2 cellular contexts compared by ENCODE assay signal in the genomic region with DNA sequence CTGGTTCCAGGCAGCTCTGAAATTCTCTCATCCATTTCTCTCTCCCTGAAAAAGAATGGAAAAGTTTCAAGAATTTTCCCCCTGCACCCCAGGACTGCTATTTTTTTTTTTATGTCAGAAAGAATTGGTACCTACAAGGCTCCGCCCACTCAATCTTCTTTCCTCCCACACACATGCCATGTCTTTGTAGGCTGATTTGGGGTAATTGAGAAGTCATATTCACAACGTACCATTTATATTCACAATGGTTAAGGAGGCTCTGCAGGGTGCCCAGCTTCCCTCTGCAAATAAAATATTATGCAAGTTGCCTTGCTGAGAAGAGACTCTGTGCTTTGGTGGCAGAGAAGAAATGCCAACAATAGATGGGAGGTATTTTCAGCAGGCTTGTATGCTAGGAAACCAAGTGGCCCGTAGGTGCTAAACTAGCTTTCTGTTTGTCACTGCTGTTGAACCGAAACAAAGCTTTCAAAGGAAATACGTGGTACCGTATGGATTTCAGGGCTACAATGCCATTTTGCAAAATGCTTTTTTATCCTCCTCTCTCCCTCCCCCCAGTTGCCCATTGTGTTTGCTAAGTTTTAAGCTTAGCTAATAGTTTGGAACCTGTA.
A peak's percentile ranks its signal among the peaks of the same experiment; 100 is the strongest.
TF ChIP-seq lines count a peak whose summit lies in the region.

No MANE protein-coding gene starts in this region.

TF ChIP-seq in HEK293, 187 proteins besides CTCF, POLR2A, EP300 and RAD21:
- TF ChIP-seq, protein P1, sequence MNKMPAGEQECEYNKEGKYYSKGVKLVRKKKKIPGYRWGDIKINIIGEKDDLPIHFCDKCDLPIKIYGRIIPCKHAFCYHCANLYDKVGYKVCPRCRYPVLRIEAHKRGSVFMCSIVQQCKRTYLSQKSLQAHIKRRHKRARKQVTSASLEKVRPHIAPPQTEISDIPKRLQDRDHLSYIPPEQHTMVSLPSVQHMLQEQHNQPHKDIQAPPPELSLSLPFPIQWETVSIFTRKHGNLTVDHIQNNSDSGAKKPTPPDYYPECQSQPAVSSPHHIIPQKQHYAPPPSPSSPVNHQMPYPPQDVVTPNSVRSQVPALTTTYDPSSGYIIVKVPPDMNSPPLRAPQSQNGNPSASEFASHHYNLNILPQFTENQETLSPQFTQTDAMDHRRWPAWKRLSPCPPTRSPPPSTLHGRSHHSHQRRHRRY (tag by site-specific recombination; IDR thresholded peaks at IDR 0.05) = no peak
- TF ChIP-seq ZFHX2 (tag by site-specific recombination; conservative IDR thresholded peaks at IDR 0.05) = peak; percentile 66
- TF ChIP-seq ZNF114 (tag by site-specific recombination; IDR thresholded peaks at IDR 0.05) = no peak
- TF ChIP-seq EGR2 (tag by site-specific recombination; IDR thresholded peaks at IDR 0.05; ENCODE audit: low read depth) = peak; percentile 55; the same call in 1 of the 2 replicates

TF ChIP-seq in WTC11, 78 proteins besides CTCF, POLR2A, EP300 and RAD21 (continued from another document):
- TF ChIP-seq, protein P2, sequence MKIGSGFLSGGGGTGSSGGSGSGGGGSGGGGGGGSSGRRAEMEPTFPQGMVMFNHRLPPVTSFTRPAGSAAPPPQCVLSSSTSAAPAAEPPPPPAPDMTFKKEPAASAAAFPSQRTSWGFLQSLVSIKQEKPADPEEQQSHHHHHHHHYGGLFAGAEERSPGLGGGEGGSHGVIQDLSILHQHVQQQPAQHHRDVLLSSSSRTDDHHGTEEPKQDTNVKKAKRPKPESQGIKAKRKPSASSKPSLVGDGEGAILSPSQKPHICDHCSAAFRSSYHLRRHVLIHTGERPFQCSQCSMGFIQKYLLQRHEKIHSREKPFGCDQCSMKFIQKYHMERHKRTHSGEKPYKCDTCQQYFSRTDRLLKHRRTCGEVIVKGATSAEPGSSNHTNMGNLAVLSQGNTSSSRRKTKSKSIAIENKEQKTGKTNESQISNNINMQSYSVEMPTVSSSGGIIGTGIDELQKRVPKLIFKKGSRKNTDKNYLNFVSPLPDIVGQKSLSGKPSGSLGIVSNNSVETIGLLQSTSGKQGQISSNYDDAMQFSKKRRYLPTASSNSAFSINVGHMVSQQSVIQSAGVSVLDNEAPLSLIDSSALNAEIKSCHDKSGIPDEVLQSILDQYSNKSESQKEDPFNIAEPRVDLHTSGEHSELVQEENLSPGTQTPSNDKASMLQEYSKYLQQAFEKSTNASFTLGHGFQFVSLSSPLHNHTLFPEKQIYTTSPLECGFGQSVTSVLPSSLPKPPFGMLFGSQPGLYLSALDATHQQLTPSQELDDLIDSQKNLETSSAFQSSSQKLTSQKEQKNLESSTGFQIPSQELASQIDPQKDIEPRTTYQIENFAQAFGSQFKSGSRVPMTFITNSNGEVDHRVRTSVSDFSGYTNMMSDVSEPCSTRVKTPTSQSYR (CRISPR knock-in tag; IDR thresholded peaks at IDR 0.05) = no peak
